In the genomic region with DNA sequence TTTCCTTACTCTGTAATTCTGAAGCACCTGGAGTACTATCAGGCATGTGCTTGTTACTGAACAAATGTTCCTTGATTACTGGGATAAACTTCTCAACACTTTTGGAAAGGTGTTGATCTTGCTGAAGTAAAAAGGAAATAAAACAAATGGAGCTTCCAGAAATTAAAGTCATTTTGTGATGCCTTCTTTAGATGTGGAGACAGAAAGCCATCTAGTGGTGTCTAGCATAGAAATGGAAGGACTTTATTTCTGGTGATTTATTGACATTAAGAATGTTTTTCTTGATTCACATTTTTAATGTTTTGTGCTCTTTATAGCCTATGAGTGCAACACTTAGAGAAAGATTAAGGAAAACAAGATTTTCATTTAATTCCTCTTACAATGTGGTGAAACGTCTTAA, we compare ENCODE assay signal across 8 cellular contexts. TPM values are rescaled to one million over a fixed set of nuclear protein-coding genes. Genes with fewer than 3 reads are reported as not detected.
DNase-seq lines count a peak whose midpoint lies in the region; ATAC-seq, FAIRE-seq and TF ChIP-seq lines count a peak whose summit lies in the region.

No MANE protein-coding gene starts in this region.

- no peak overlapping the region for H3K27ac ChIP-seq in BLaER1
- no peak overlapping the region for H3K27ac ChIP-seq in GM23338 (ENCODE audit: low read depth)
- H3K27ac ChIP-seq in HepG2 (ENCODE audit: extremely low read length, insufficient read depth, low read length), result no peak overlapping the region
- no peak overlapping the region for H3K27ac ChIP-seq in WERI-Rb-1

- no peaks in the 10 kb centered on the region for H3K27me3 ChIP-seq in BLaER1
- H3K27me3 ChIP-seq in GM23338 (ENCODE audit: insufficient read depth), result no peaks in the 10 kb centered on the region
- H3K27me3 ChIP-seq in HepG2 (ENCODE audit: control insufficient read depth in 1 of 2, insufficient read depth in 2 of 2, low read length in 2 of 2), result no peaks in the 10 kb centered on the region; a peak in 1 of 5 replicates
- no peaks in the 10 kb centered on the region for H3K27me3 ChIP-seq in WERI-Rb-1 (ENCODE audit: insufficient read depth, low read depth, severe bottlenecking)

- H3K79me2 ChIP-seq in GM23338 (replicated peaks; ENCODE audit: insufficient read depth), result no peaks in the 10 kb centered on the region
- H3K79me2 ChIP-seq in HepG2 (ENCODE audit: insufficient read depth, low read length), result no peaks in the 10 kb centered on the region

- no TSS peak for BruUV-seq in HepG2 (replicated peaks; lab: Mats Ljungman, UMichigan)

- peaks cover 26% of the 10 kb centered on the region for H3K4me1 ChIP-seq in BLaER1
- peaks cover 14% of the 10 kb centered on the region; the same call in 1 of the 2 replicates for H3K4me1 ChIP-seq in GM23338 (ENCODE audit: insufficient read depth)
- peaks cover 23% of the 10 kb centered on the region for H3K4me1 ChIP-seq in HepG2 (ENCODE audit: insufficient read depth, low read length)

- no peak for TF ChIP-seq POLR2A in HepG2 (IDR thresholded peaks at IDR 0.05; ENCODE audit: insufficient read depth in 1 of 2, low read depth in 2 of 2, low read length in 2 of 2)

- peaks cover 10% of the 10 kb centered on the region for H3K36me3 Mint-ChIP-seq in GM23338 (ENCODE audit: low read depth)
- peaks cover 15% of the 10 kb centered on the region for H3K36me3 Mint-ChIP-seq in activated CD8-positive, alpha-beta T cell treated with anti-CD3 and anti-CD28 coated beads for 36 hours (ENCODE audit: low read depth)

- TF ChIP-seq EP300 in HepG2 (IDR thresholded peaks at IDR 0.05; ENCODE audit: low read depth in 2 of 2, low read length in 2 of 2) (no peak), HepG2 (CRISPR knock-in tag; IDR thresholded peaks at IDR 0.05; ENCODE audit: borderline replicate concordance) (no peak)

- H3K36me3 ChIP-seq in BLaER1 (peaks cover 14% of the 10 kb centered on the region), GM23338 (ENCODE audit: insufficient read depth) (no peaks in the 10 kb centered on the region), HepG2 (replicated peaks in 1 of 2; ENCODE audit: control insufficient read depth in 1 of 2, insufficient read depth in 2 of 2, low read length in 2 of 2) (no peaks in the 10 kb centered on the region), WERI-Rb-1 (no peaks in the 10 kb centered on the region)

- DNase-seq in GM23338 (ENCODE audit: low spot score) (no peak), HepG2 (ENCODE audit: low spot score) (no peak), WERI-Rb-1 (no peak), epidermal melanocyte (ENCODE audit: insufficient read length, low spot score) (no peak), NCI-H345 treated with DMSO at 0.1 percent for 48 hours (lab: John Stamatoyannopoulos, UW; ENCODE audit: unreplicated experiment) (no peak)
- DNase-seq in activated CD8-positive, alpha-beta T cell treated with anti-CD3 and anti-CD28 coated beads for 36 hours, result no peak

- whole genome bisulfite sequencing in HepG2 (ENCODE audit: low lambda C conversion rate), result 86% methylated on average over 1 of the region's 1 CpG

- CTCF ChIA-PET in activated CD8-positive, alpha-beta T cell treated with anti-CD3 and anti-CD28 coated beads for 36 hours (lab: Charles Lee), result interaction anchor here (1.0 to 4.7 kb wide), 11 partner anchors 8 to 415 kb away, joined by 3 to 45 read pairs (median 5); a partner anchor contains a TSS
- CTCF ChIA-PET in HepG2 (lab: Yijun Ruan, JAX; ENCODE audit: low intra/inter-chr PET ratio, low total read pairs), result no interaction called here

- H3K4me2 ChIP-seq in BLaER1, result peak overlapping the region; percentile 85
- peak overlapping the region; percentile 78; the same call in 1 of the 2 replicates for H3K4me2 ChIP-seq in GM23338
- H3K4me2 ChIP-seq in HepG2 (ENCODE audit: low read depth, low read length), result peak overlapping the region; percentile 66; the same call in 1 of the 2 replicates

- H3K9me3 ChIP-seq in BLaER1 (no peaks in the 10 kb centered on the region), HepG2 (ENCODE audit: low read length) (no peaks in the 10 kb centered on the region), WERI-Rb-1 (ENCODE audit: severe bottlenecking) (no peaks in the 10 kb centered on the region)

- POLR2A ChIA-PET in activated CD8-positive, alpha-beta T cell treated with anti-CD3 and anti-CD28 coated beads for 36 hours (lab: Charles Lee), result no interaction called here
- POLR2A ChIA-PET in HepG2 (lab: Yijun Ruan, JAX), result no interaction called here

- H3K9me3 Mint-ChIP-seq in GM23338, result no peaks in the 10 kb centered on the region
- H3K9me3 Mint-ChIP-seq in activated CD8-positive, alpha-beta T cell treated with anti-CD3 and anti-CD28 coated beads for 36 hours, result no peaks in the 10 kb centered on the region

- TF ChIP-seq CTCF in GM23338 (conservative IDR thresholded peaks at IDR 0.05; ENCODE audit: low read depth in 2 of 2) (peak in 1 of 2 experiments; percentile 32; a peak in 1 of 4 replicates), HepG2 (CRISPR knock-in tag; IDR thresholded peaks at IDR 0.05) (0 out of 2 replicates have a peak, but pooled peaks have one; percentile 9), WERI-Rb-1 (IDR thresholded peaks at IDR 0.05; ENCODE audit: low read depth, low read length) (no peak)
- no peak for TF ChIP-seq CTCF in activated CD8-positive, alpha-beta T cell treated with anti-CD3 and anti-CD28 coated beads for 36 hours (IDR thresholded peaks at IDR 0.05)

- intact Hi-C loops in activated CD8-positive, alpha-beta T cell treated with anti-CD3 and anti-CD28 coated beads for 36 hours (cut with micrococcal nuclease), result loop anchor here (2.0 to 10.0 kb wide), 3 partner anchors 156 to 235 kb away; a partner anchor contains a TSS
- intact Hi-C loops in HepG2 (cut with micrococcal nuclease; ENCODE audit: unreplicated experiment), result loop anchor here (5.0 to 10.0 kb wide), 5 partner anchors 84 to 224 kb away; a partner anchor contains a TSS

- H4K20me1 ChIP-seq in BLaER1, result no peaks in the 10 kb centered on the region
- H4K20me1 ChIP-seq in GM23338 (replicated peaks; ENCODE audit: insufficient read depth), result no peaks in the 10 kb centered on the region
- no peaks in the 10 kb centered on the region for H4K20me1 ChIP-seq in HepG2 (ENCODE audit: insufficient read depth, low read length)

- peaks cover 34% of the 10 kb centered on the region for H3K4me1 Mint-ChIP-seq in GM23338
- H3K4me1 Mint-ChIP-seq in activated CD8-positive, alpha-beta T cell treated with anti-CD3 and anti-CD28 coated beads for 36 hours (ENCODE audit: low read depth), result peaks cover 33% of the 10 kb centered on the region

- no peak overlapping the region for H3K27ac Mint-ChIP-seq in GM23338
- peak overlapping the region; percentile 55 for H3K27ac Mint-ChIP-seq in activated CD8-positive, alpha-beta T cell treated with anti-CD3 and anti-CD28 coated beads for 36 hours

- H3K27me3 Mint-ChIP-seq in GM23338 (ENCODE audit: insufficient read depth, low read depth, poor library complexity), result peaks cover 10% of the 10 kb centered on the region
- H3K27me3 Mint-ChIP-seq in activated CD8-positive, alpha-beta T cell treated with anti-CD3 and anti-CD28 coated beads for 36 hours, result no peaks in the 10 kb centered on the region

- peaks cover 4% of the 10 kb centered on the region; the same call in 1 of the 2 replicates for H3F3A ChIP-seq in GM23338 (replicated peaks; ENCODE audit: low read depth)

- no peak for TF ChIP-seq RAD21 in HepG2 (CRISPR knock-in tag; IDR thresholded peaks at IDR 0.05)

- FAIRE-seq in HepG2 (lab: Jason Lieb, UNC), result peak; percentile 64

- no peaks in the 10 kb centered on the region for H3K9me2 ChIP-seq in GM23338 (ENCODE audit: insufficient read depth)

- H2AFZ ChIP-seq in GM23338, result no peak overlapping the region
- H2AFZ ChIP-seq in HepG2 (ENCODE audit: low read length), result no peak overlapping the region

- H3K4me3 ChIP-seq in BLaER1 (no peak overlapping the region), GM23338 (0 out of 2 replicates have a peak overlapping the region, but pooled peaks have one; percentile 71), HepG2 (replicated peaks in 1 of 3; ENCODE audit: insufficient read depth in 1 of 3, low read depth in 2 of 3, low read length in 3 of 3) (no peak overlapping the region), WERI-Rb-1 (ENCODE audit: low read depth, low read length) (no peak overlapping the region)

- peak overlapping the region; percentile 85 for H3K4me3 Mint-ChIP-seq in GM23338
- peak overlapping the region; percentile 85 for H3K4me3 Mint-ChIP-seq in activated CD8-positive, alpha-beta T cell treated with anti-CD3 and anti-CD28 coated beads for 36 hours

- in situ Hi-C loops in HepG2 (cut with HindIII; ENCODE audit: extremely low pct_ligation_motif_present, low pct_unique_long_range_greater_than_20kb), result loop anchor here (5.0 kb wide), 1 partner anchor 236 kb away; no protein-coding TSS in a partner anchor

- ATAC-seq in GM23338 (no peak), HepG2 (no peak), GM18909 (IDR thresholded peaks at IDR 0.05; ENCODE audit: poor library complexity, unreplicated experiment) (no peak)
- no peak for ATAC-seq in activated CD8-positive, alpha-beta T cell treated with anti-CD3 and anti-CD28 coated beads for 36 hours

- no peak overlapping the region for H3K9ac ChIP-seq in BLaER1
- no peak overlapping the region for H3K9ac ChIP-seq in HepG2 (ENCODE audit: insufficient read depth, low read depth, low read length)

RNA-seq across cellular contexts. Expression of a gene that starts 1.4 kb away (rescaled TPM):
- 8.3 and 8.8 TPM in 2 replicates for total RNA-seq in GM23338 (2014; rRNA removed; shearing (Covaris generic))
- 10.1 and 13.0 TPM in 2 replicates for polyA plus RNA-seq in GM23338 (2016; fragmentation: Nextera tagmentation; extraction: Ambion mirVana)
- 10 to 100 TPM; 16.8 to 17.9 TPM for total RNA-seq in activated CD8-positive, alpha-beta T cell treated with anti-CD3 and anti-CD28 coated beads for 36 hours
- total RNA-seq in HepG2 (2016; rRNA removed; fragmentation: Illumina TruSeq; extraction: Trizol), result 6.1 and 6.9 TPM in 2 replicates
- 4.1 and 4.3 TPM in 2 replicates for total RNA-seq in HepG2 (2016; cell fraction: cytosol; rRNA removed; fragmentation: Illumina TruSeq; extraction: Trizol; ENCODE audit: low read depth)
- total RNA-seq in HepG2 (2016; cell fraction: insoluble cytoplasmic fraction; rRNA removed; fragmentation: Illumina TruSeq; extraction: Trizol), result 7.2 and 7.6 TPM in 2 replicates
- total RNA-seq in HepG2 (2016; cell fraction: membrane; rRNA removed; fragmentation: Illumina TruSeq; extraction: Trizol), result 4.9 and 7.0 TPM in 2 replicates
- total RNA-seq in HepG2 (2016; cell fraction: nucleus; rRNA removed; fragmentation: Illumina TruSeq; extraction: Trizol), result 5.2 and 7.4 TPM in 2 replicates
- 1.6 and 2.2 TPM in 2 replicates for polyA plus RNA-seq in HepG2 (2011; rRNA removed)
- polyA plus RNA-seq in HepG2 (2011; cell fraction: cytosol; rRNA removed), result 1.4 and 1.5 TPM in 2 replicates
- polyA plus RNA-seq in HepG2 (2011; cell fraction: nucleus; rRNA removed), result 0.43 and 1.2 TPM in 2 replicates
- polyA plus RNA-seq in HepG2 (2012), result 2.3 and 3.8 TPM in 2 replicates
- 1.7 and 2.1 TPM in 2 replicates for polyA plus RNA-seq in HepG2 (2016; cell fraction: cytosol; fragmentation: Illumina TruSeq; extraction: Trizol; ENCODE audit: low read depth)
- polyA plus RNA-seq in HepG2 (2016; cell fraction: insoluble cytoplasmic fraction; fragmentation: Illumina TruSeq; extraction: Trizol; ENCODE audit: low read depth), result 9.5 TPM in 2 replicates
- polyA plus RNA-seq in HepG2 (2016; cell fraction: membrane; fragmentation: Illumina TruSeq; extraction: Trizol; ENCODE audit: low read depth), result 3.4 and 4.3 TPM in 2 replicates
- polyA plus RNA-seq in HepG2 (2016; cell fraction: nucleus; fragmentation: Illumina TruSeq; extraction: Trizol; ENCODE audit: insufficient read depth, low read depth), result 6.6 and 10.8 TPM in 2 replicates
- polyA minus RNA-seq in HepG2 (2011; rRNA and poly(A)+ RNA removed; ENCODE audit: low replicate concordance), result 2.4 TPM in 1 of 2 replicates, not detected in the other
- polyA minus RNA-seq in HepG2 (2011; cell fraction: cytosol; rRNA and poly(A)+ RNA removed), result 3.3 and 4.0 TPM in 2 replicates
- polyA minus RNA-seq in HepG2 (2011; cell fraction: nucleus; rRNA and poly(A)+ RNA removed), result 2.0 and 2.7 TPM in 2 replicates

RNA-seq across cellular contexts. Expression of a gene that starts 37.7 kb away (rescaled TPM):
- 0.04 and 1.3 TPM in 2 replicates for total RNA-seq in GM23338 (2014; rRNA removed; shearing (Covaris generic))
- polyA plus RNA-seq in GM23338 (2016; fragmentation: Nextera tagmentation; extraction: Ambion mirVana) (0.64 and 1.1 TPM in 2 replicates), HepG2 (2011; rRNA removed) (0.03 and 0.13 TPM in 2 replicates)
- not detected for total RNA-seq in activated CD8-positive, alpha-beta T cell treated with anti-CD3 and anti-CD28 coated beads for 36 hours
- not detected in 2 replicates for total RNA-seq in HepG2 (2016; rRNA removed; fragmentation: Illumina TruSeq; extraction: Trizol)
- total RNA-seq in HepG2 (2016; cell fraction: cytosol; rRNA removed; fragmentation: Illumina TruSeq; extraction: Trizol; ENCODE audit: low read depth), result not detected in 2 replicates
- 0.09 TPM in 1 of 2 replicates, not detected in the other for total RNA-seq in HepG2 (2016; cell fraction: insoluble cytoplasmic fraction; rRNA removed; fragmentation: Illumina TruSeq; extraction: Trizol)
- total RNA-seq in HepG2 (2016; cell fraction: membrane; rRNA removed; fragmentation: Illumina TruSeq; extraction: Trizol), result 0.21 TPM in 1 of 2 replicates, not detected in the other
- total RNA-seq in HepG2 (2016; cell fraction: nucleus; rRNA removed; fragmentation: Illumina TruSeq; extraction: Trizol), result not detected in 2 replicates
- 0.04 TPM in 1 of 2 replicates, not detected in the other for polyA plus RNA-seq in HepG2 (2011; cell fraction: cytosol; rRNA removed)
- 0.35 and 0.54 TPM in 2 replicates for polyA plus RNA-seq in HepG2 (2011; cell fraction: nucleus; rRNA removed)
- not detected in 2 replicates for polyA plus RNA-seq in HepG2 (2012)
- not detected in 2 replicates for polyA plus RNA-seq in HepG2 (2016; cell fraction: cytosol; fragmentation: Illumina TruSeq; extraction: Trizol; ENCODE audit: low read depth)
- not detected in 2 replicates for polyA plus RNA-seq in HepG2 (2016; cell fraction: insoluble cytoplasmic fraction; fragmentation: Illumina TruSeq; extraction: Trizol; ENCODE audit: low read depth)
- polyA plus RNA-seq in HepG2 (2016; cell fraction: membrane; fragmentation: Illumina TruSeq; extraction: Trizol; ENCODE audit: low read depth), result not detected in 2 replicates
- polyA plus RNA-seq in HepG2 (2016; cell fraction: nucleus; fragmentation: Illumina TruSeq; extraction: Trizol; ENCODE audit: insufficient read depth, low read depth), result 0.32 TPM in 1 of 2 replicates, not detected in the other
- polyA minus RNA-seq in HepG2 (2011; rRNA and poly(A)+ RNA removed; ENCODE audit: low replicate concordance), result 0.92 and 1.6 TPM in 2 replicates
- not detected in 2 replicates for polyA minus RNA-seq in HepG2 (2011; cell fraction: cytosol; rRNA and poly(A)+ RNA removed)
- 0.25 TPM in 1 of 2 replicates, not detected in the other for polyA minus RNA-seq in HepG2 (2011; cell fraction: nucleus; rRNA and poly(A)+ RNA removed)
